Comparison of ENCODE assay signal across 8 cellular contexts in genomic region chr9:78296208-78296892, GRCh38. TPM values are rescaled to one million over a fixed set of nuclear protein-coding genes. Genes with fewer than 3 reads are reported as not detected.
DNase-seq lines count a peak whose midpoint lies in the region; ATAC-seq, FAIRE-seq and TF ChIP-seq lines count a peak whose summit lies in the region.

No MANE protein-coding gene starts in this region.

- H2AFZ ChIP-seq in smooth muscle cell (ENCODE audit: low read depth) = peak overlapping the region; percentile 83

- POLR2A ChIA-PET in HEK293T (lab: Yijun Ruan, JAX) = interaction anchor here (0.6 to 2.3 kb wide), 24 partner anchors 8 to 1275 kb away, joined by 3 to 20 read pairs (median 5); partner anchors contain the start of genes CEP78 and TLE4

- ATAC-seq in GM21381 (IDR thresholded peaks at IDR 0.05; ENCODE audit: unreplicated experiment) = no peak
- no peak for ATAC-seq in HG03025 (IDR thresholded peaks at IDR 0.05; ENCODE audit: low FRiP score, unreplicated experiment)

- H3K79me2 ChIP-seq in smooth muscle cell (ENCODE audit: low read depth) = peaks cover 41% of the 10 kb centered on the region

- CTCF ChIA-PET in HEK293T (lab: Yijun Ruan, JAX) = interaction anchor here (0.5 kb wide), 1 partner anchor 1438 kb away, joined by 3 read pairs; no protein-coding TSS in a partner anchor

- H3K27ac ChIP-seq in smooth muscle cell (ENCODE audit: low read depth) = peak overlapping the region; percentile 63

- H4K20me1 ChIP-seq in smooth muscle cell (ENCODE audit: low read depth) = no peaks in the 10 kb centered on the region

- peak overlapping the region; percentile 99 for H3K4me3 ChIP-seq in bronchial epithelial cell (ENCODE audit: low read depth, low read length)
- H3K4me3 ChIP-seq in smooth muscle cell = peak overlapping the region; percentile 75

- H3K27me3 ChIP-seq in bronchial epithelial cell (ENCODE audit: control insufficient read depth, insufficient read depth, low read length) (no peaks in the 10 kb centered on the region), smooth muscle cell (ENCODE audit: low read depth) (no peaks in the 10 kb centered on the region)

- 3% methylated on average over 32 of the region's 32 CpGs for WGBS in smooth muscle cell (ENCODE audit: low lambda C conversion rate)

- peaks cover 7% of the 10 kb centered on the region for H3F3A ChIP-seq in smooth muscle cell (ENCODE audit: low read depth)

- H3K9ac ChIP-seq in smooth muscle cell (ENCODE audit: low read depth) = peak overlapping the region; percentile 71

- H3K36me3 ChIP-seq in bronchial epithelial cell (ENCODE audit: control insufficient read depth, insufficient read depth, low read length) (peaks cover 6% of the 10 kb centered on the region), smooth muscle cell (ENCODE audit: low read depth) (no peaks in the 10 kb centered on the region)

- DNase-seq in AG20443 (ENCODE audit: low spot score) (peak; percentile 69), HEK293T (ENCODE audit: extremely low spot score) (peak; percentile 56), RPMI7951 (ENCODE audit: low read depth) (peak; percentile 51), bronchial epithelial cell (ENCODE audit: low read depth) (peak; percentile 40), iris pigment epithelial cell (ENCODE audit: low read depth) (peak; percentile 35), smooth muscle cell (lab: John Stamatoyannopoulos, UW; ENCODE audit: unreplicated experiment) (no peak)

- FAIRE-seq in bronchial epithelial cell (lab: Jason Lieb, UNC) = no peak

- peaks cover 13% of the 10 kb centered on the region for H3K4me1 ChIP-seq in smooth muscle cell (ENCODE audit: low read depth)

- H3K9me3 ChIP-seq in smooth muscle cell (replicated peaks; ENCODE audit: low read depth) = no peaks in the 10 kb centered on the region

- TF ChIP-seq CTCF in bronchial epithelial cell (IDR thresholded peaks at IDR 0.05; ENCODE audit: insufficient read depth, low read length, severe bottlenecking) (no peak), smooth muscle cell (IDR thresholded peaks at IDR 0.05; ENCODE audit: borderline replicate concordance, insufficient read depth, poor library complexity, severe bottlenecking) (no peak)

- peak overlapping the region; percentile 91 for H3K4me2 ChIP-seq in smooth muscle cell

TF ChIP-seq in HEK293T, 16 proteins besides CTCF, POLR2A, EP300 and RAD21:
- no peak for TF ChIP-seq FOXA1 (IDR thresholded peaks at IDR 0.05)
- TF ChIP-seq CTBP1 (IDR thresholded peaks at IDR 0.05; ENCODE audit: borderline replicate concordance) = no peak
- TF ChIP-seq TARDBP (IDR thresholded peaks at IDR 0.05) = no peak
- TF ChIP-seq L3MBTL2 (conservative IDR thresholded peaks at IDR 0.05) = peak; percentile 44; the same call in 1 of the 2 replicates
- no peak for TF ChIP-seq BHLHE40 (IDR thresholded peaks at IDR 0.05; ENCODE audit: borderline replicate concordance)

RNA-seq across cellular contexts. Expression of gene PSAT1, which starts 0.6 kb away (rescaled TPM):
- 46.7 and 57.4 TPM in 2 replicates for total RNA-seq in RPMI7951 (2014; rRNA removed; shearing (Covaris generic))
- 142 and 241 TPM in 2 replicates for total RNA-seq in bronchial epithelial cell
- 70.6 and 94.5 TPM in 2 replicates for total RNA-seq in smooth muscle cell
- 76.4 and 85.1 TPM in 2 replicates for polyA plus RNA-seq in smooth muscle cell
